In the genomic region with DNA sequence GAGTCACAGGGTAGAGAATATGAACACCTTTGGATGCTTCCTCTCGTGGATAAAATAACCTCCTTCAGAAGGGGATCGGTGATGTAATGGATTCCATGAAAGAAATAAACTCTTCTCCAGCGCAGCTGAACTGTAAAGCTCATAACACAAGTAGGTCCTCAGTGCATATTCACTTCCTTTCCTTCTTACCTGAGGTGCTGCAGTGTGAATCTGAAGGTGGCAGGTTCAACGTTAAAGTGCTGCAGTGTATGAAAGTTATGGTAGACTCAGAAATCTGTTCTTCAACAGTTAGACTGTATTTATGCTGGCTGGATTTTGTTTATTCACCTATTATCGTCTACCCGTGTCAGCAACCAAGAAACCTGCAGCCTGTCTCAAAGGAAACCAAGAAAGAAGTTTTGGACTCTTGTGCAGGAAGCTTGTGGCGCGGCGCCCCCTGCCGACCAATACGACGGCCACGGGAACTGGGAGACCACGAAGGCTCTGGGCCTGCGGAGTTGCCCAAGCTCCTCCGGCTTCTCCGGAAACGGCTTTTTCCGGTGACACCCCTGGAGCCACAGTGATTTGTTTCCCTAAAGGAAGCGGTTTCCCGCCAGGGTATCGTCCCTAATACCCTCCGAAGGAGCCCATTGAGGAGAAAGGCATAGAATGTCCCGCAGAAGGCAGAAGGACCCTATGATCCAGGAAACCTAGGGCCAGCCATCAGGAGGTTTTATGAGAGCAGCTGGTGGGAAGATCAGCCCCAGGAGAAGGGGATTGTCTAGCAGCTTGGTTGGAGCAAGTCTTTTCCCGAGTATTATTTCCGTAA, we compare ENCODE assay signal across 8 cellular contexts. TPM values are rescaled to one million over a fixed set of nuclear protein-coding genes. Genes with fewer than 3 reads are reported as not detected.
DNase-seq lines count a peak whose midpoint lies in the region; FAIRE-seq and TF ChIP-seq lines count a peak whose summit lies in the region.

No MANE protein-coding gene starts in this region.

- H3K79me2 ChIP-seq in astrocyte (ENCODE audit: insufficient read depth, low read length), result no peaks in the 10 kb centered on the region

- H3K4me3 Mint-ChIP-seq in astrocyte (ENCODE audit: unreplicated experiment), result peak overlapping the region; percentile 20

- no peaks in the 10 kb centered on the region for H4K20me1 ChIP-seq in astrocyte (ENCODE audit: insufficient read depth, low read length)

- peak overlapping the region; percentile 14 for H3K27ac Mint-ChIP-seq in astrocyte (ENCODE audit: unreplicated experiment)

- H3K36me3 Mint-ChIP-seq in astrocyte (ENCODE audit: low read depth, unreplicated experiment), result no peaks in the 10 kb centered on the region

- WGBS in iPS DF 6.9 (ENCODE audit: insufficient coverage, insufficient read length), result no CpG with 5 or more reads among the region's 26 CpGs

- H3K36me3 ChIP-seq in astrocyte (ENCODE audit: insufficient read depth, low read length) (no peaks in the 10 kb centered on the region), iPS DF 6.9 (ENCODE audit: control insufficient read depth, insufficient read depth, low read length) (no peaks in the 10 kb centered on the region), skeletal muscle tissue (ENCODE audit: control insufficient read depth in 3 of 3, insufficient read depth in 3 of 3, low read length in 3 of 3) (no peaks in the 10 kb centered on the region)

- FAIRE-seq in astrocyte (lab: Jason Lieb, UNC), result no peak

- H3K4me3 ChIP-seq in HL-60 (replicated peaks; ENCODE audit: insufficient read depth, low read length) (no peak overlapping the region), astrocyte (ENCODE audit: insufficient read depth, low read depth, low read length) (no peak overlapping the region), iPS DF 6.9 (ENCODE audit: low read length) (peak overlapping the region; percentile 7; the same call in 1 of the 2 replicates), skeletal muscle tissue (ENCODE audit: low read length in 3 of 3) (peak overlapping the region in 2 of 3 donors; percentile 25 to 31)

- peak; percentile 67 for DNase-seq in NCI-H82 (lab: John Stamatoyannopoulos, UW)
- DNase-seq in NCI-H82 treated with DMSO at 0.1 percent for 48 hours (lab: John Stamatoyannopoulos, UW; ENCODE audit: unreplicated experiment), result no peak
- DNase-seq in HL-60 (ENCODE audit: low read depth in 1 of 2, low spot score in 1 of 2), result peak; percentile 44 to 91
- DNase-seq in T-helper 9 cell, result peak; percentile 67
- DNase-seq in astrocyte (ENCODE audit: low read depth), result peak; percentile 5
- DNase-seq in iPS DF 6.9 (ENCODE audit: low read depth, low spot score), result peak; percentile 77
- no peak for DNase-seq in NCI-H2196 treated with DMSO at 0.1 percent for 48 hours (lab: John Stamatoyannopoulos, UW; ENCODE audit: unreplicated experiment)

- H3K27ac ChIP-seq in HL-60 (replicated peaks) (peak overlapping the region; percentile 31; the same call in 1 of the 2 replicates), astrocyte (ENCODE audit: low read depth, low read length) (no peak overlapping the region), iPS DF 6.9 (ENCODE audit: low read length) (no peak overlapping the region), skeletal muscle tissue (ENCODE audit: low read depth, low read length) (no peak overlapping the region)

- H2AFZ ChIP-seq in astrocyte (ENCODE audit: low read depth, low read length), result peak overlapping the region; percentile 63

- H3K4me1 ChIP-seq in astrocyte (ENCODE audit: insufficient read depth, low read length), result peaks cover 3% of the 10 kb centered on the region
- H3K4me1 ChIP-seq in iPS DF 6.9 (ENCODE audit: control insufficient read depth, insufficient read depth, low read length), result no peaks in the 10 kb centered on the region
- peaks cover 0 to 5% (median 5%) of the 10 kb centered on the region in 3 donors for H3K4me1 ChIP-seq in skeletal muscle tissue (ENCODE audit: control insufficient read depth in 3 of 3, insufficient read depth in 3 of 3, low read length in 3 of 3)

- H3K9me3 ChIP-seq in astrocyte (ENCODE audit: insufficient read depth, low read depth, low read length), result no peaks in the 10 kb centered on the region
- H3K9me3 ChIP-seq in iPS DF 6.9 (ENCODE audit: control insufficient read depth, insufficient read depth, low read length), result no peaks in the 10 kb centered on the region
- no peaks in the 10 kb centered on the region for H3K9me3 ChIP-seq in skeletal muscle tissue (ENCODE audit: control insufficient read depth in 3 of 3, low read length in 3 of 3)

- no peaks in the 10 kb centered on the region for H3K4me1 Mint-ChIP-seq in astrocyte (ENCODE audit: low read depth, unreplicated experiment)

- peaks cover 10% of the 10 kb centered on the region for H3K27me3 Mint-ChIP-seq in astrocyte (ENCODE audit: low read depth, unreplicated experiment)

- H3K9me3 Mint-ChIP-seq in astrocyte (ENCODE audit: unreplicated experiment), result no peaks in the 10 kb centered on the region

- H3K27me3 ChIP-seq in HL-60 (ENCODE audit: insufficient read depth, poor library complexity, severe bottlenecking), result no peaks in the 10 kb centered on the region
- H3K27me3 ChIP-seq in astrocyte (ENCODE audit: insufficient read depth, low read length), result no peaks in the 10 kb centered on the region
- H3K27me3 ChIP-seq in iPS DF 6.9 (ENCODE audit: control insufficient read depth, insufficient read depth, low read length), result no peaks in the 10 kb centered on the region
- peaks cover 4 to 12% (median 7%) of the 10 kb centered on the region in 3 donors for H3K27me3 ChIP-seq in skeletal muscle tissue (ENCODE audit: control insufficient read depth in 3 of 3, insufficient read depth in 3 of 3, low read length in 3 of 3)

- TF ChIP-seq CTCF in HL-60 (IDR thresholded peaks at IDR 0.05; ENCODE audit: insufficient read depth, low read length) (peak; percentile 66), astrocyte (IDR thresholded peaks at IDR 0.05; ENCODE audit: insufficient read depth, low read depth, low read length) (peak; percentile 45)

- no peak overlapping the region for H3K9ac ChIP-seq in astrocyte (ENCODE audit: low read length)
- H3K9ac ChIP-seq in skeletal muscle tissue (ENCODE audit: low read depth in 1 of 3, low read length in 3 of 3), result no peak overlapping the region

- peak overlapping the region; percentile 65 for H3K4me2 ChIP-seq in astrocyte (ENCODE audit: low read length)

RNA-seq across cellular contexts. Expression of gene RNASE3, which starts 17.6 kb away (rescaled TPM):
- total RNA-seq in astrocyte, result not detected in 2 replicates
- not detected for total RNA-seq in skeletal muscle tissue

Comparison
In these comparisons a context has a peak if more than half of its experiments do, and no peak if none do; other contexts are left out.
1. DNase-seq: peak in NCI-H82 (single experiment), HL-60 (2 of 2), T-helper 9 cell (single experiment), astrocyte (single experiment) and iPS DF 6.9 (single experiment); none in NCI-H82 treated with DMSO at 0.1 percent for 48 hours (single experiment) and NCI-H2196 treated with DMSO at 0.1 percent for 48 hours (single experiment).
2. H3K4me3 ChIP-seq: peak in iPS DF 6.9 (single experiment) and skeletal muscle tissue (2 of 3); none in HL-60 (single experiment) and astrocyte (single experiment).